ENCODE assay signal across 8 cellular contexts in the genomic region with DNA sequence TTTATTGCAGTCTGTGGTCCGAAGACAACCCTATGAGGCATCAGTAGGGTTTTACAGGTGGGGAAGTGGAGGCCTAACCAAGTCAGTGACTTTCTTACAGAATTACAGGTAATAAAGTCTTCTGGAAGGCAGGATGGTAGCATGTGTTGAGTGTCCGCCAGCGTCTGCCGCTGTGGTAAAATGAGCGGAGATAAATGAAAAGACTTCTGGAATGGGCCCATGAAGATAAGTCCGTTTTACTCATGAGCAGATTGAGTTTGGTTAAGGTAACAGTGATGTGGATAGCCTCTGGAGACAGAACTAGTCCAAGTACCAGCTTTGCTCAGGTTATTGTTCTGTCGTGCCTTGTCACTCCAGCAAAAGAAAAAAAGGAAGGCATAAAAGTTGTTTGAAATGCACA. TPM values are rescaled to one million over a fixed set of nuclear protein-coding genes. Genes with fewer than 3 reads are reported as not detected.
A peak's percentile ranks its signal among the peaks of the same experiment; 100 is the strongest.
DNase-seq lines count a peak whose midpoint lies in the region; ATAC-seq and TF ChIP-seq lines count a peak whose summit lies in the region.

No MANE protein-coding gene starts in this region.

- CTCF ChIA-PET in T-cell (lab: Charles Lee) = interaction anchor here in 1 of 2 donors (1.1 kb wide), 1 partner anchor 80 kb away, joined by 3 read pairs; no protein-coding TSS in a partner anchor

- no peaks in the 10 kb centered on the region for H3K27me3 ChIP-seq in psoas muscle (ENCODE audit: insufficient read depth in 3 of 3, low read length in 2 of 3)

- H3K4me3 ChIP-seq in GM12865 (ENCODE audit: low read depth, low read length) = peak overlapping the region; percentile 55
- peak overlapping the region; percentile 86 for H3K4me3 ChIP-seq in fibroblast of mammary gland (ENCODE audit: control insufficient read depth, low read depth, low read length)
- peak overlapping the region; percentile 93 for H3K4me3 ChIP-seq in psoas muscle

- ATAC-seq in T-cell (replicated peaks in 1 of 4) (no peak), psoas muscle (no peak), HG03097 (IDR thresholded peaks at IDR 0.05; ENCODE audit: low FRiP score, unreplicated experiment) (no peak), HG03354 (IDR thresholded peaks at IDR 0.05; ENCODE audit: poor library complexity, severe bottlenecking, unreplicated experiment) (no peak), GM19023 (IDR thresholded peaks at IDR 0.05; ENCODE audit: unreplicated experiment) (no peak)

- POLR2A ChIA-PET in T-cell (lab: Charles Lee) = no interaction called here

- H3K4me3 Mint-ChIP-seq in T-cell = peak overlapping the region; percentile 87 to 93 (median 90)

- H3K27me3 Mint-ChIP-seq in T-cell = no peaks in the 10 kb centered on the region

- H3K9me3 ChIP-seq in psoas muscle = no peaks in the 10 kb centered on the region

- H3K4me1 Mint-ChIP-seq in T-cell = peaks cover 64 to 69% (median 68%) of the 10 kb centered on the region in 3 donors

- H3K9me3 Mint-ChIP-seq in T-cell = no peaks in the 10 kb centered on the region

- DNase-seq in GM12865 (ENCODE audit: low read depth) (no peak), T-cell (no peak), fibroblast of mammary gland (ENCODE audit: low read depth) (no peak), psoas muscle (no peak)
- DNase-seq in central memory CD4-positive, alpha-beta T cell = no peak

- peaks cover 16% of the 10 kb centered on the region for H3K36me3 Mint-ChIP-seq in T-cell

- 38 to 57% (median 40%) methylated on average over 7 of the region's 7 CpGs for WGBS in psoas muscle, 3 donors

- H3K4me1 ChIP-seq in psoas muscle = peaks cover 48% of the 10 kb centered on the region

- no peak for TF ChIP-seq CTCF in GM12865 (IDR thresholded peaks at IDR 0.05; ENCODE audit: insufficient read depth, low read depth, low read length, missing control alignments)
- no peak for TF ChIP-seq CTCF in fibroblast of mammary gland (conservative IDR thresholded peaks at IDR 0.05; ENCODE audit: control insufficient read depth, insufficient read depth, low read depth, low read length)
- no peak for TF ChIP-seq CTCF in psoas muscle (IDR thresholded peaks at IDR 0.05)

- H3K36me3 ChIP-seq in psoas muscle (ENCODE audit: insufficient read depth in 1 of 2, low read depth in 1 of 2) = peaks cover 5 to 42% of the 10 kb centered on the region in 2 donors

- peak overlapping the region in 1 of 2 donors; percentile 83 for H3K27ac Mint-ChIP-seq in T-cell

- peak overlapping the region; percentile 89 for H3K27ac ChIP-seq in psoas muscle

- intact Hi-C loops in psoas muscle (cut with DNase I) = loop anchor here in 1 of 2 donors (5.0 kb wide), 2 partner anchors 79 to 86 kb away; partner anchors contain the start of genes GDI2 and IL15RA

RNA-seq across cellular contexts. Expression of gene FBH1, which starts 1.0 kb away (rescaled TPM):
- 10 to 100 TPM; 72.8 to 95.5 (median 86.2) TPM for total RNA-seq in T-cell
- 10 to 100 TPM; 32.4 to 56.7 (median 39.9) TPM for total RNA-seq in psoas muscle
- polyA plus RNA-seq in psoas muscle = 10 to 100 TPM; 38.2 to 59.3 (median 54.4) TPM

RNA-seq across cellular contexts. Expression of gene ANKRD16, which starts 1.3 kb away (rescaled TPM):
- total RNA-seq in T-cell (10 to 100 TPM in 1 of 5 donors, 1 to 10 TPM in 4; 4.7 to 11.5 (median 9.1) TPM), psoas muscle (1 to 10 TPM; 2.8 to 4.6 (median 3.2) TPM)
- polyA plus RNA-seq in psoas muscle = 1 to 10 TPM; 3.5 to 4.3 (median 4.0) TPM
